ENCODE assay signal across 1 cellular context in genomic region chrX:101918746-101919145, GRCh38.
TF ChIP-seq lines count a peak whose summit lies in the region.

No MANE protein-coding gene starts in this region.

TF ChIP-seq in endothelial cell of umbilical vein, 7 proteins besides CTCF, POLR2A, EP300 and RAD21:
- TF ChIP-seq GATA2 (IDR thresholded peaks at IDR 0.05; ENCODE audit: insufficient read depth, insufficient read length, low read depth, low read length) = no peak
- TF ChIP-seq FOS (IDR thresholded peaks at IDR 0.05; ENCODE audit: borderline replicate concordance, insufficient read depth, low read length) = peak; percentile 44
